14 cellular contexts compared by ENCODE assay signal in the genomic region with DNA sequence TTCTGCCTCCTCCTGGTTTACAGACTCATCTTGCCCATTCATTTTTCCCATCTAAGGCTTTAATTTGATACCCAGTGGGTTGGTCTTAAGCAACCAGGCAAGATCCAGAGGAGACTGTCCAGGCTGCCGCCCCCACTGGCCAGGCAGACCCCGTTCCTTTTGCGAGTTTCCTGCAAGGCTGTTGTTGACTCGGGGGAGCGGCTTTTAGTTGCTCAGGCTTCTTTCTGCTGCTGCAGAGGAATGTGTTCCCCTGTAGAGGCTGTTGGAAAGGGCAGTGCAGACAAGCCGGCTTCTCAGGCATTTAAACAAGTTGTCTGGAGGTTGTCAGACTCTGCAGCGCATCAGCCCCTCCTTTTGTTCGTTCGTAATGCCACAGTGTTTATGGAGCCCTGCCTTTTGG.
DNase-seq lines count a peak whose midpoint lies in the region; ATAC-seq, FAIRE-seq and TF ChIP-seq lines count a peak whose summit lies in the region.
"Had no signal": no experiment of that assay in that cellular context is flagged by ENCODE, and none has a peak within 500 bp of the region (broad histone marks: within the 10 kb centered on the region; RNA-seq: fewer than 3 reads in every experiment).

No MANE protein-coding gene starts in this region.

- H3K9ac ChIP-seq in OCI-LY1 (ENCODE audit: low read length) (no peak overlapping the region), H1 (replicated peaks in 1 of 4; ENCODE audit: extremely low read depth in 1 of 4, low read depth in 3 of 4, low read length in 3 of 4) (no peak overlapping the region)

- H3F3A ChIP-seq in OCI-LY1 (ENCODE audit: insufficient read depth, low read length) = no peaks in the 10 kb centered on the region

- intact Hi-C loops in thyroid gland (cut with DNase I) = no loop called here

- H3K9me2 ChIP-seq in OCI-LY1 (ENCODE audit: low read depth, low read length) = no peaks in the 10 kb centered on the region

- no peak overlapping the region for H2BK12ac ChIP-seq in H1 (ENCODE audit: low read depth, low read length)

- no peak overlapping the region for H2BK5ac ChIP-seq in H1 (ENCODE audit: low read depth, low read length)

- H3K23ac ChIP-seq in H1 (ENCODE audit: insufficient read length) = no peak overlapping the region

- CTCF ChIA-PET in H1 (lab: Charles Lee; ENCODE audit: partially characterized antibody) = interaction anchor here (0.6 to 1.1 kb wide), 3 partner anchors 9 to 59 kb away, joined by 3 read pairs; no protein-coding TSS in a partner anchor

- H3K4ac ChIP-seq in H1 (replicated peaks; ENCODE audit: insufficient read length, low read depth, low read length) = no peak overlapping the region

- H2BK20ac ChIP-seq in H1 (ENCODE audit: low read length) = no peak overlapping the region

- TF ChIP-seq CTCF in OCI-LY1 (IDR thresholded peaks at IDR 0.05; ENCODE audit: low read length) (no peak), H1 (IDR thresholded peaks at IDR 0.05; ENCODE audit: control extremely low read depth in 1 of 3, insufficient read depth in 1 of 3, low read depth in 1 of 3, low read length in 3 of 3) (peak in 1 of 3 experiments; percentile 4; a peak in 1 of 4 replicates), thyroid gland (IDR thresholded peaks at IDR 0.05) (peak in 1 of 6 experiments; percentile 12)

- no peak overlapping the region for H3K56ac ChIP-seq in H1 (replicated peaks; ENCODE audit: insufficient read length, low read depth, low read length)

- 46% methylated on average over 9 of the region's 9 CpGs; no CpG with 5 or more reads in 1 of the 2 experiments for WGBS in H1 (ENCODE audit: extremely low coverage in 1 of 2, insufficient coverage in 1 of 2, insufficient read length in 1 of 2, insufficient replicate concordance in 2 of 2, low coverage in 1 of 2, low lambda C conversion rate in 2 of 2, missing lambda C conversion rate in 1 of 2), 2 experiments
- 33 to 37% methylated on average over 8 to 9 of the region's 9 CpGs for WGBS in thyroid gland, 2 donors

- H3K79me2 ChIP-seq in OCI-LY1 (ENCODE audit: insufficient read depth, low read length) = no peaks in the 10 kb centered on the region
- H3K79me2 ChIP-seq in H1 (ENCODE audit: control insufficient read depth in 1 of 2, insufficient read depth in 2 of 2, low read length in 2 of 2) = no peaks in the 10 kb centered on the region

- H3K9me3 ChIP-seq in OCI-LY1 (ENCODE audit: low read length) (no peaks in the 10 kb centered on the region), H1 (ENCODE audit: insufficient read depth in 2 of 2, low read depth in 1 of 2, low read length in 1 of 2) (no peaks in the 10 kb centered on the region), thyroid gland (no peaks in the 10 kb centered on the region)
- H3K9me3 ChIP-seq: ascending aorta, mucosa of descending colon, testis had no signal

- ATAC-seq in HG02642 (IDR thresholded peaks at IDR 0.05; ENCODE audit: poor library complexity, unreplicated experiment) (no peak), HG03196 (IDR thresholded peaks at IDR 0.05; ENCODE audit: unreplicated experiment) (no peak)
- ATAC-seq: GM12878, mucosa of descending colon had no signal

- H3K4me2 ChIP-seq in OCI-LY1 (ENCODE audit: low read length) (no peak overlapping the region), H1 (ENCODE audit: insufficient read depth in 1 of 2, low read depth in 2 of 2, low read length in 2 of 2) (peak overlapping the region in 1 of 2 experiments; percentile 24; a peak in 2 of 4 replicates)

- no peak for FAIRE-seq in H1 (lab: Jason Lieb, UNC)
- FAIRE-seq: GM12878 had no signal

- H2BK120ac ChIP-seq in H1 (replicated peaks; ENCODE audit: low read depth, low read length) = no peak overlapping the region

- peak in 1 of 2 experiments; percentile 56 for DNase-seq in H1 (ENCODE audit: low read depth in 1 of 2, low spot score in 2 of 2)
- peak; percentile 51 for DNase-seq in midbrain (lab: John Stamatoyannopoulos, UW)
- DNase-seq in thyroid gland = peak; percentile 41 to 43
- no peak for DNase-seq in stimulated activated CD4-positive, alpha-beta T cell treated with anti-CD3 and anti-CD28 coated beads, Interleukin-15, amount 100 ng/mL, for 24 hours
- no peak for DNase-seq in stimulated activated CD4-positive, alpha-beta T cell treated with anti-CD3 and anti-CD28 coated beads, Interleukin-1b, Interleukin-23, amount 100 ng/mL, for 48 hours
- DNase-seq: mucosa of descending colon, NCI-H1930, T-helper 9 cell, testis had no signal

- no peak overlapping the region for H2AK5ac ChIP-seq in H1 (ENCODE audit: low read depth, low read length)

- peak overlapping the region; percentile 51; the same call in 1 of the 2 replicates for H3K18ac ChIP-seq in H1 (ENCODE audit: extremely low read depth, low read length)

- H4K91ac ChIP-seq in H1 (replicated peaks; ENCODE audit: insufficient read length, low read length) = no peak overlapping the region

- no peak for TF ChIP-seq EP300 in H1 (IDR thresholded peaks at IDR 0.05; ENCODE audit: borderline replicate concordance in 1 of 2, low read depth in 2 of 2, low read length in 2 of 2)

- H3K4me3 ChIP-seq in OCI-LY1 (ENCODE audit: low read depth, low read length, poor library complexity, severe bottlenecking) = no peak overlapping the region
- no peak overlapping the region for H3K4me3 ChIP-seq in H1 (ENCODE audit: extremely low read depth in 1 of 4, insufficient read depth in 2 of 4, low read depth in 3 of 4, low read length in 4 of 4)
- H3K4me3 ChIP-seq in thyroid gland (replicated peaks in 1 of 3) = no peak overlapping the region
- H3K4me3 ChIP-seq: ascending aorta, GM12878, mucosa of descending colon, testis had no signal

- H4K8ac ChIP-seq in H1 (ENCODE audit: extremely low read depth, insufficient read depth, low read length) = no peak overlapping the region

- no peak for TF ChIP-seq POLR2A in H1 (IDR thresholded peaks at IDR 0.05; ENCODE audit: control extremely low read depth in 1 of 2, low read depth in 2 of 2, low read length in 2 of 2)
- TF ChIP-seq POLR2A in thyroid gland (IDR thresholded peaks at IDR 0.05) = no peak

- no peak overlapping the region for H2BK15ac ChIP-seq in H1 (ENCODE audit: low read length)

- H3K4me1 ChIP-seq in OCI-LY1 (ENCODE audit: insufficient read depth, low read length, severe bottlenecking) = peaks cover 53% of the 10 kb centered on the region
- peaks cover 8 to 32% (median 16%) of the 10 kb centered on the region in 4 experiments for H3K4me1 ChIP-seq in H1 (replicated peaks in 1 of 4; ENCODE audit: control insufficient read depth in 3 of 4, insufficient read depth in 4 of 4, low read length in 3 of 4)
- H3K4me1 ChIP-seq in thyroid gland = peaks cover 0 to 5% of the 10 kb centered on the region in 2 donors
- H3K4me1 ChIP-seq: ascending aorta had no signal

- no peak overlapping the region for H4K5ac ChIP-seq in H1 (ENCODE audit: insufficient read length, low read depth, low read length)

- H4K20me1 ChIP-seq in OCI-LY1 (ENCODE audit: insufficient read depth, low read length) (no peaks in the 10 kb centered on the region), H1 (replicated peaks in 1 of 2; ENCODE audit: control insufficient read depth in 1 of 2, insufficient read depth in 2 of 2, low read length in 2 of 2) (no peaks in the 10 kb centered on the region)

- H3K27ac ChIP-seq in OCI-LY1 (ENCODE audit: low read depth, low read length, poor library complexity, severe bottlenecking) (peak overlapping the region; percentile 53), H1 (ENCODE audit: low read depth, low read length) (no peak overlapping the region), thyroid gland (no peak overlapping the region)
- H3K27ac ChIP-seq: ascending aorta had no signal

- no peak overlapping the region for H2AFZ ChIP-seq in OCI-LY1 (ENCODE audit: low read length)
- H2AFZ ChIP-seq in H1 (ENCODE audit: low read length) = no peak overlapping the region

- H3K14ac ChIP-seq in H1 (ENCODE audit: insufficient read length) = no peak overlapping the region

- no peaks in the 10 kb centered on the region for H3K36me3 ChIP-seq in OCI-LY1 (ENCODE audit: insufficient read depth, low read length)
- H3K36me3 ChIP-seq in H1 (ENCODE audit: control insufficient read depth in 2 of 4, insufficient read depth in 4 of 4, low read length in 3 of 4) = no peaks in the 10 kb centered on the region
- H3K36me3 ChIP-seq in thyroid gland = no peaks in the 10 kb centered on the region
- H3K36me3 ChIP-seq: ascending aorta had no signal

- POLR2A ChIA-PET in H1 (lab: Charles Lee; ENCODE audit: partially characterized antibody) = no interaction called here

- H3K79me1 ChIP-seq in H1 (ENCODE audit: low read depth, low read length) = no peaks in the 10 kb centered on the region

- peak; percentile 19 to 46; a peak in 3 of 4 replicates for TF ChIP-seq RAD21 in H1 (IDR thresholded peaks at IDR 0.05 in 1 of 2, conservative IDR thresholded peaks at IDR 0.05 in 1 of 2; ENCODE audit: low read depth in 2 of 2, low read length in 2 of 2)

- H3K27me3 ChIP-seq in OCI-LY1 (ENCODE audit: insufficient read depth, low read length) (no peaks in the 10 kb centered on the region), H1 (replicated peaks in 1 of 4; ENCODE audit: control insufficient read depth in 3 of 4, extremely low read depth in 1 of 4, insufficient read depth in 3 of 4, low read length in 3 of 4) (no peaks in the 10 kb centered on the region), thyroid gland (no peaks in the 10 kb centered on the region)
- H3K27me3 ChIP-seq: ascending aorta, testis had no signal

- H3K23me2 ChIP-seq in H1 (ENCODE audit: low read depth, low read length) = no peaks in the 10 kb centered on the region

TF ChIP-seq in H1, 55 proteins besides CTCF, POLR2A, EP300 and RAD21:
- TF ChIP-seq TEAD4 (IDR thresholded peaks at IDR 0.05; ENCODE audit: low read depth, low read length) = 0 out of 2 replicates have a peak, but pooled peaks have one; percentile 41
- TF ChIP-seq TBP (IDR thresholded peaks at IDR 0.05; ENCODE audit: low read depth, low read length) = no peak
- no peak for TF ChIP-seq KDM1A (IDR thresholded peaks at IDR 0.05; ENCODE audit: borderline replicate concordance, low read length)

Comparison
In these comparisons a context has a peak if more than half of its experiments do, and no peak if none do; other contexts are left out.
1. DNase-seq: peak in midbrain (single experiment) and thyroid gland (2 of 2); none in stimulated activated CD4-positive, alpha-beta T cell treated with anti-CD3 and anti-CD28 coated beads, Interleukin-15, amount 100 ng/mL, for 24 hours (single experiment) and stimulated activated CD4-positive, alpha-beta T cell treated with anti-CD3 and anti-CD28 coated beads, Interleukin-1b, Interleukin-23, amount 100 ng/mL, for 48 hours (single experiment).